8 cellular contexts compared by ENCODE assay signal in genomic region chr9:33106827-33107621, GRCh38. TPM values are rescaled to one million over a fixed set of nuclear protein-coding genes. Genes with fewer than 3 reads are reported as not detected.
DNase-seq lines count a peak whose midpoint lies in the region; ATAC-seq, FAIRE-seq and TF ChIP-seq lines count a peak whose summit lies in the region.

No MANE protein-coding gene starts in this region.

- peaks cover 35% of the 10 kb centered on the region for H3K4me1 Mint-ChIP-seq in mesothelial cell of epicardium
- H3K4me1 Mint-ChIP-seq in naive thymus-derived CD8-positive, alpha-beta T cell, result peaks cover 0 to 13% (median 5%) of the 10 kb centered on the region in 4 donors

- TF ChIP-seq POLR2A in GM12892 (IDR thresholded peaks at IDR 0.05; ENCODE audit: low read depth, low read length), result no peak

- H3K79me2 ChIP-seq in ACC112 (ENCODE audit: control insufficient read depth, insufficient read depth, low read length, unreplicated experiment), result no peaks in the 10 kb centered on the region

- no peak for ATAC-seq in GM19397 (IDR thresholded peaks at IDR 0.05; ENCODE audit: unreplicated experiment)
- no peak for ATAC-seq in naive thymus-derived CD8-positive, alpha-beta T cell

- H3K27ac Mint-ChIP-seq in mesothelial cell of epicardium, result peak overlapping the region; percentile 84
- H3K27ac Mint-ChIP-seq in naive thymus-derived CD8-positive, alpha-beta T cell, result peak overlapping the region in 2 of 10 donors; percentile 51 to 59

- H3K27me3 ChIP-seq in ACC112 (ENCODE audit: insufficient read depth, low read length), result no peaks in the 10 kb centered on the region

- H3K4me3 Mint-ChIP-seq in mesothelial cell of epicardium, result no peak overlapping the region
- no peak overlapping the region for H3K4me3 Mint-ChIP-seq in naive thymus-derived CD8-positive, alpha-beta T cell

- H3K36me3 ChIP-seq in ACC112 (ENCODE audit: insufficient read depth, low read length), result peaks cover 6% of the 10 kb centered on the region; the same call in 1 of the 2 replicates

- FAIRE-seq in GM12892 (lab: Jason Lieb, UNC), result no peak

- no peak for TF ChIP-seq CTCF in mesothelial cell of epicardium (IDR thresholded peaks at IDR 0.05; ENCODE audit: unreplicated experiment)

- H3K27me3 Mint-ChIP-seq in mesothelial cell of epicardium (ENCODE audit: low read depth), result no peaks in the 10 kb centered on the region
- no peaks in the 10 kb centered on the region for H3K27me3 Mint-ChIP-seq in naive thymus-derived CD8-positive, alpha-beta T cell

- POLR2A ChIA-PET in naive thymus-derived CD8-positive, alpha-beta T cell (lab: Charles Lee), result interaction anchor here (0.7 to 0.9 kb wide), 2 partner anchors 11 to 21 kb away, joined by 4 to 6 read pairs; no protein-coding TSS in a partner anchor

- DNase-seq in NCI-H226, result peak; percentile 12
- DNase-seq in epithelial cell of prostate (ENCODE audit: low read depth, low spot score), result no peak
- no peak for DNase-seq in mesothelial cell of epicardium (ENCODE audit: low spot score in 2 of 2, unreplicated experiment in 2 of 2)
- no peak for DNase-seq in UCSD-AML1 (lab: John Stamatoyannopoulos, UW; ENCODE audit: unreplicated experiment)
- no peak for DNase-seq in GM12892 (ENCODE audit: insufficient read length)
- no peak for DNase-seq in naive thymus-derived CD8-positive, alpha-beta T cell

- H3K27ac ChIP-seq in ACC112 (ENCODE audit: low read depth, low read length), result peak overlapping the region; percentile 85
- H3K27ac ChIP-seq in epithelial cell of prostate, result peak overlapping the region; percentile 71

- peaks cover 52% of the 10 kb centered on the region for H3K4me1 ChIP-seq in ACC112 (ENCODE audit: control insufficient read depth, insufficient read depth, low read length, unreplicated experiment)

- no peaks in the 10 kb centered on the region for H3K9me3 Mint-ChIP-seq in mesothelial cell of epicardium
- no peaks in the 10 kb centered on the region for H3K9me3 Mint-ChIP-seq in naive thymus-derived CD8-positive, alpha-beta T cell

- no peak overlapping the region for H2AFZ ChIP-seq in ACC112 (ENCODE audit: low read length, unreplicated experiment)

- no peak overlapping the region for H3K4me3 ChIP-seq in ACC112 (ENCODE audit: low read depth, low read length)

- H3K36me3 Mint-ChIP-seq in mesothelial cell of epicardium, result peaks cover 3% of the 10 kb centered on the region
- peaks cover 0 to 16% (median 0%) of the 10 kb centered on the region in 3 donors for H3K36me3 Mint-ChIP-seq in naive thymus-derived CD8-positive, alpha-beta T cell

RNA-seq across cellular contexts. Expression of gene SMU1, which starts 30.6 kb away (rescaled TPM):
- 24.3 to 24.5 TPM (median 24.4 TPM) in 3 replicates for total RNA-seq in mesothelial cell of epicardium
- polyA plus RNA-seq in GM12892 (2012; ENCODE audit: missing spikeins), result 19.1 TPM
- 10 to 100 TPM; 29.5 to 30.9 TPM for total RNA-seq in naive thymus-derived CD8-positive, alpha-beta T cell
- 10 to 100 TPM; 19.5 to 24.3 (median 23.7) TPM for polyA plus RNA-seq in naive thymus-derived CD8-positive, alpha-beta T cell
